Comparison of ENCODE assay signal across 13 cellular contexts in the genomic region with DNA sequence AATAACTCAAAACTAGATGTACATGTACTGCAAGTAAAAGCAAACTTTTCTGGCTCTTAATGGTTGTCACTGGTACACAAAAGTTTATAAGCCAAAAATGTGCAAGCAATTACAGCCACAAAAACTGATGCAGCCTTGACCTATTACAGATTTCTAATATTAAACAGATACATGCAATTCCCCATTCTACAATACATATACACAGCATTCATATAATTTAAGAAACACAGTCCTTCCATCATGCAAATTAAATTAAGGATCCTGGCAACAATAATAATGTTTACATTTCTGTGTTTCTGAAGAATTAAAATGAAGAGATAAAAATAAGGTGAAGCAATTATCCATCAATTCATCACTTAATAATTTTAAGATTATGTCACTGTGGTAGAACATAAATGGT.
"Had no signal": no experiment of that assay in that cellular context is flagged by ENCODE, and none has a peak within 500 bp of the region (broad histone marks: within the 10 kb centered on the region; RNA-seq: fewer than 3 reads in every experiment).

No MANE protein-coding gene starts in this region.

- H3K27me3 Mint-ChIP-seq: activated CD4-positive, alpha-beta T cell treated with anti-CD3 and anti-CD28 coated beads, Interleukin-2, amount 10 ng/mL, durations not matched to agents 7 days and 5 days; type B pancreatic cell had no signal

- FAIRE-seq: bronchial epithelial cell, keratinocyte had no signal

- H3K27me3 ChIP-seq: ascending aorta, dorsolateral prefrontal cortex, right atrium auricular region had no signal

- H3K36me3 ChIP-seq: ascending aorta, right atrium auricular region had no signal

- H3K27ac Mint-ChIP-seq: activated CD4-positive, alpha-beta T cell treated with anti-CD3 and anti-CD28 coated beads, Interleukin-2, amount 10 ng/mL, durations not matched to agents 7 days and 5 days; type B pancreatic cell had no signal

- H3K9me3 Mint-ChIP-seq: activated CD4-positive, alpha-beta T cell treated with anti-CD3 and anti-CD28 coated beads, Interleukin-2, amount 10 ng/mL, durations not matched to agents 7 days and 5 days; type B pancreatic cell had no signal

- DNase-seq: activated CD4-positive, alpha-beta T cell treated with anti-CD3 and anti-CD28 coated beads, Interleukin-2, amount 10 ng/mL, durations not matched to agents 7 days and 5 days; activated gamma-delta T cell; dorsolateral prefrontal cortex; erythroblast; SIG-M5; stimulated activated CD4-positive, alpha-beta T cell treated with anti-CD3 and anti-CD28 coated beads, Interleukin-2, amount 100 ng/mL, for 48 hours; stimulated activated naive CD4-positive, alpha-beta T cell treated with Interleukin-2 at 50 U/mL for 16 hours; T-helper 2 cell had no signal

- H3K4me3 Mint-ChIP-seq: activated CD4-positive, alpha-beta T cell treated with anti-CD3 and anti-CD28 coated beads, Interleukin-2, amount 10 ng/mL, durations not matched to agents 7 days and 5 days; type B pancreatic cell had no signal

- H3K9me3 ChIP-seq: ascending aorta, right atrium auricular region had no signal

- H3K4me3 ChIP-seq: ascending aorta, dorsolateral prefrontal cortex, right atrium auricular region had no signal

- H3K27ac ChIP-seq: ascending aorta, right atrium auricular region had no signal
